Comparison of ENCODE assay signal across 8 cellular contexts in the genomic region with DNA sequence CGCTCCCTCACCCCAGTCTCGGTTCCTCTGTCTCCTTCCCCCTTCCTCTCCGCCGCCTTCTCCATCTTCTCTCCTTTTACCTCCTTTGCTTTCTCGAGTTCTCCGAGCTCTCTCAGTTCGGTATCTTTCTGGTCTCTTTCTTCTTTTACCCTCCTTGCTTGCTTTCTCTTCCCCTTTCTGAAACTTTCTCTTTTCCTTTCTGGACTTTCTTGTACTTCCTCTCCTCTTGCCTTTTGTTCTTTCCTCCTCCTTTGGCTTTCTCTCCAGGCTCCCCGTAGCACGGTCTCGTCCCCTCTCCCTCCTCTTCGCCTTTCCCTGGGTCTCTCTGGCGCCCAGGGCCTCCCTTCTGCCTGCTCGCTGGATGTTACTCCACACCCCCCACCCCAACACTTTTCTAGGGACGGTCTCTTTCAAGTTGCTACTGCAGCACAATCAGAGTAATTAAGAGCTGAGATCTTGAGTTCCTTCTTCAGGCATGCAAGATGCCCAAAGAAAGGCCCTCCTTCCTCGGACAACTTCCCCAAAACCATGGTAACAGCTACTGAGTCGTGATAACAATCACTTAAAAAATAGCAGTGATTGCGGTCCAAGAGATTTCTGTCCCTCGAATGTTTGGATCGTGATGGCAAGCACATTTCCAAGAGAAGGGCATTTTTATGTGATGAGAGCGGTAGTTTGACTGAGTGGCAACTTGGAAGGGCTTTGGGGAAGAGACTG. TPM values are rescaled to one million over a fixed set of nuclear protein-coding genes. Genes with fewer than 3 reads are reported as not detected.
DNase-seq lines count a peak whose midpoint lies in the region; ATAC-seq, FAIRE-seq and TF ChIP-seq lines count a peak whose summit lies in the region.

No MANE protein-coding gene starts in this region.

- no peak overlapping the region for H3K27ac ChIP-seq in psoas muscle

- DNase-seq in NT2/D1 (ENCODE audit: low read depth, low spot score) (no peak), fibroblast of mammary gland (ENCODE audit: low read depth) (peak; percentile 23), psoas muscle (no peak), RCC 7860 (ENCODE audit: low spot score) (no peak), NCI-H128 (lab: John Stamatoyannopoulos, UW; ENCODE audit: unreplicated experiment) (no peak)

- H3K4me3 ChIP-seq in NT2/D1 (ENCODE audit: insufficient read length, low read depth) (peak overlapping the region; percentile 80), fibroblast of mammary gland (ENCODE audit: control insufficient read depth, low read depth, low read length) (peak overlapping the region; percentile 79), psoas muscle (peak overlapping the region; percentile 68)

- H3K36me3 ChIP-seq in ES-I3 (ENCODE audit: insufficient read depth, low read length) (no peaks in the 10 kb centered on the region), NT2/D1 (ENCODE audit: insufficient read depth, insufficient read length, low read length) (no peaks in the 10 kb centered on the region), psoas muscle (ENCODE audit: insufficient read depth in 1 of 2, low read depth in 1 of 2) (no peaks in the 10 kb centered on the region)

- TF ChIP-seq CTCF in fibroblast of mammary gland (conservative IDR thresholded peaks at IDR 0.05; ENCODE audit: control insufficient read depth, insufficient read depth, low read depth, low read length) = no peak
- TF ChIP-seq CTCF in psoas muscle (IDR thresholded peaks at IDR 0.05) = no peak

- WGBS in psoas muscle, 3 donors = 6 to 17% (median 8%) methylated on average over 18 to 20 of the region's 20 CpGs

- intact Hi-C loops in psoas muscle (cut with DNase I) = loop anchor here in 1 of 2 donors (10.0 kb wide), 1 partner anchor 87 kb away; no protein-coding TSS in a partner anchor

- no peak for ATAC-seq in psoas muscle
- no peak for ATAC-seq in esophagus mucosa
- no peak for ATAC-seq in HG03439 (IDR thresholded peaks at IDR 0.05; ENCODE audit: unreplicated experiment)

- FAIRE-seq in RCC 7860 (lab: Jason Lieb, UNC) = no peak

- peak overlapping the region; percentile 75; the same call in 1 of the 2 replicates for H3K9ac ChIP-seq in ES-I3 (ENCODE audit: low read depth, low read length)
- peak overlapping the region; percentile 94 for H3K9ac ChIP-seq in NT2/D1 (ENCODE audit: insufficient read length, low read depth)

- H3K9me3 ChIP-seq in ES-I3 (ENCODE audit: control insufficient read depth, insufficient read depth, low read length) (no peaks in the 10 kb centered on the region), NT2/D1 (ENCODE audit: insufficient read depth, low read length) (no peaks in the 10 kb centered on the region), psoas muscle (no peaks in the 10 kb centered on the region)

- H3K27me3 ChIP-seq in NT2/D1 (ENCODE audit: insufficient read depth, insufficient read length) (peaks cover 9% of the 10 kb centered on the region), psoas muscle (ENCODE audit: insufficient read depth in 3 of 3, low read length in 2 of 3) (peaks cover 8 to 86% (median 26%) of the 10 kb centered on the region in 3 donors)

- H3K4me1 ChIP-seq in ES-I3 (ENCODE audit: insufficient read depth, low read length) (peaks cover 4% of the 10 kb centered on the region; the same call in 1 of the 2 replicates), NT2/D1 (ENCODE audit: insufficient read depth, insufficient read length) (peaks cover 2% of the 10 kb centered on the region), psoas muscle (peaks cover 17% of the 10 kb centered on the region)

RNA-seq across cellular contexts. Expression of gene TENM4, which starts 0.5 kb away (rescaled TPM):
- total RNA-seq in psoas muscle (1 to 10 TPM in 2 of 4 donors, under 1 TPM in 2; 0.48 to 1.7 (median 0.97) TPM), esophagus mucosa (21.8 TPM)
- polyA plus RNA-seq in psoas muscle = under 1 TPM; 0.05 to 0.19 (median 0.06) TPM
